Comparison of ENCODE assay signal across 8 cellular contexts in the genomic region with DNA sequence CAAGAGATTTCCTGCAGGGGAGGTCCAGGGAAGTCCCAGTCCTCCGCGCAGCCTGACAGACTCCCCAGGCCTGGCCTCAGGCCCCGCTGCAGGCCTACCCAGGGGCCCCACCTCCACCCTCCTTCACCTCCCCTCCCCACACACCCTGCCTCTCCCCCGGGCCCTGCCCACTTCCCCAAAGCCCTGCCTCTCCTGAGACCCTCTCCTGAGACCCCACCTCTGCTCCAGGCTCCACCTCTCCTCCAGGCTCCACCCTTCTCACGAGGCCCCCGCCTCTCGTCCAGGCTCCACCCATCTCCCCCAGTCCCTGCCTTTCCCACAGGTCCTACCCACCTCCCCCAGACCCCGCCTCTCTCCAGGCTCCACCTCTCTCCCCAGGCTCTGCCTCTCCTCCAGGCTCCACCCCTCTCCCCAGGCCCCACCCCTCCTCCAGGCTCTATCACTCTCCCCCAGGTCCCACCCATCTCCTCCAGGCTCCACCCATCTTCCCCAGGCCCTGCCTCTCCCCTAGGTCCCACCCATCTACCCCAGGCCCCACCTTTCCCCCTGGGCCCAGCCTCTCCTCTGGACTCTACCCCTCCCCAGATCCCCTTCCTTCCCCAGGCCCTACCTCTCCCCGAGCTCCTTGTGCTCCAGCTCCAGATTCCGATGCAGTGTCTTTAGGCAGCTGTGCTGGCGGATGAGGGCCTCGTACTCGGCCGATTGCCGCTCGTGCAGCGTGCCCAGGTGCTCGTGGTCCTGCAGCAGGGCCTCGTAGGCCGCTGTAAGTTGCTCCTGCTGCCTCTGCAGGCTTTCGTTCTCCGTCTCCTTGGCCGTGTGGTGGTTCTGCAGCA.
DNase-seq lines count a peak whose midpoint lies in the region; ATAC-seq lines count a peak whose summit lies in the region.

No MANE protein-coding gene starts in this region.

- peak; percentile 81 for ATAC-seq in stimulated activated naive CD8-positive, alpha-beta T cell treated with anti-CD3 and anti-CD28 coated beads, Interleukin-15, Interleukin-2, amounts not matched to agents 100 U/mL and 50 U/mL, for 24 hours

- DNase-seq in SIG-M5 treated with dmso at 0.1 percent for 504 hours (lab: John Stamatoyannopoulos, UW; ENCODE audit: unreplicated experiment): peak; percentile 48
- DNase-seq in SIG-M5 (lab: John Stamatoyannopoulos, UW): no peak
- peak; percentile 48 for DNase-seq in KBM-7
- peak; percentile 29 for DNase-seq in activated CD8-positive, alpha-beta memory T cell treated with anti-CD3 and anti-CD28 coated beads, Interleukin-2, amount 50 U/mL, for 24 hours (ENCODE audit: extremely low read depth)
- peak; percentile 94 for DNase-seq in iPS DF 4.7 (ENCODE audit: extremely low read depth, low spot score)
- DNase-seq in stimulated activated naive CD8-positive, alpha-beta T cell treated with anti-CD3 and anti-CD28 coated beads, Interleukin-15, Interleukin-2, amounts not matched to agents 100 U/mL and 50 U/mL, for 24 hours: peak; percentile 92
- no peak for DNase-seq in globus pallidus (ENCODE audit: low spot score)
- DNase-seq in HK-2 (ENCODE audit: unreplicated experiment): no peak

- in situ Hi-C loops in KBM-7 (cut with MboI; ENCODE audit: low pct_unique_long_range_greater_than_20kb, low sequenced_read_pairs): no loop called here

Comparison
In these comparisons a context has a peak if more than half of its experiments do, and no peak if none do; other contexts are left out.
1. DNase-seq: peak in SIG-M5 treated with dmso at 0.1 percent for 504 hours (single experiment), KBM-7 (single experiment), activated CD8-positive, alpha-beta memory T cell treated with anti-CD3 and anti-CD28 coated beads, Interleukin-2, amount 50 U/mL, for 24 hours (single experiment), iPS DF 4.7 (single experiment) and stimulated activated naive CD8-positive, alpha-beta T cell treated with anti-CD3 and anti-CD28 coated beads, Interleukin-15, Interleukin-2, amounts not matched to agents 100 U/mL and 50 U/mL, for 24 hours (single experiment); none in SIG-M5 (single experiment), globus pallidus (single experiment) and HK-2 (single experiment).